1 cellular context compared by ENCODE assay signal in the genomic region with DNA sequence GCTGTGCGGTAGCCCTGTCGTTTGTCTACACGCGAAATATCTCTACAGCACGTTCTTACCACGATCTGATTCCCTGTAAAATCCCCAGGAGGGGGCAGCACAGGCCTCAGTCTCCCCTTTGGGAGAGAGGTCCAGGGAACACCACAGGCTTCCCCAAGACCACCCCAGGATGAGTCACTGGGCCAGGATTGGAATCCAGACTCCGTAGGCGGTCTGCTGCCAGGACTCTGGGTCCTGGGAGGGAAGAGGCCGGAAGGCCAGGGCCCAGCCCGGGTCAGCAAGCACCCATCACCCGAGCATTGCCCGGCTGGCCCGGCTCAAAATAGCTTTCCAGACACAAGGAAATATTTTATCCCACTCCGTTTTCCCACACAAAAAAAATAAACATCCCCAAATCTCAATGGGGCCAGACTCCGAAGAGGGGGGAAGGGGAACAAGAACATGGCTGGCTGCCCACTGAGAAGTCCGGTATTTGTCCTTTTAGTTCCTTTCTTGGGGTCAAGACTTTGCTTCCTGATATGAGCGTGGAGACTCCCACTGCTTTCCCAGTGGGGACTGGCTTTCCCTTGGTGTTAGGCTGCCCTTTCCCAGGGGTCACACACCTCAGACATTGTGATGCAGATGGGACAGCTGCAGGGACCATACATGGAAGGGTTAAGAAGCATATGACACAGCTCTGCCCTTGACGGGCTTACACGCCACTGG.
A peak's percentile ranks its signal among the peaks of the same experiment; 100 is the strongest.
TF ChIP-seq lines count a peak whose summit lies in the region.

No MANE protein-coding gene starts in this region.

TF ChIP-seq in H1, 55 proteins besides CTCF, POLR2A, EP300 and RAD21:
- peak; percentile 66 for TF ChIP-seq JUND (IDR thresholded peaks at IDR 0.05; ENCODE audit: low read length)
- no peak for TF ChIP-seq HDAC6 (IDR thresholded peaks at IDR 0.05; ENCODE audit: low read depth, low read length)
- no peak for TF ChIP-seq KDM4A (IDR thresholded peaks at IDR 0.05; ENCODE audit: low read depth, low read length, severe bottlenecking)
- TF ChIP-seq YY1 (IDR thresholded peaks at IDR 0.05; ENCODE audit: low read depth, low read length), result no peak
